In genomic region chr7:91887336-91888213, GRCh38 we compare ENCODE assay signal across 8 cellular contexts. TPM values are rescaled to one million over a fixed set of nuclear protein-coding genes. Genes with fewer than 3 reads are reported as not detected.
DNase-seq lines count a peak whose midpoint lies in the region; ATAC-seq, FAIRE-seq and TF ChIP-seq lines count a peak whose summit lies in the region.
"Not testable (repeated sequence)": the region's sequence is repeated elsewhere in the genome, so short reads cannot be mapped to it uniquely, and the experiment has no call there.

No MANE protein-coding gene starts in this region.

- no CpG with 5 or more reads among the region's 54 CpGs for WGBS in mesendoderm (ENCODE audit: extremely low coverage, insufficient coverage, low lambda C conversion rate)
- WGBS in spleen, 5 donors: 88 to 98% (median 92%) methylated on average over 10 to 54 of the region's 54 CpGs

- not testable (repeated sequence) for H3K27me3 Mint-ChIP-seq in endothelial cell (ENCODE audit: unreplicated experiment); glutamatergic neuron (ENCODE audit: unreplicated experiment); neural progenitor cell (ENCODE audit: insufficient read depth, low read depth)

- H4K8ac ChIP-seq in mesendoderm (ENCODE audit: low read depth, low read length): not testable (repeated sequence)

- TF ChIP-seq POLR2A in spleen (IDR thresholded peaks at IDR 0.05): not testable (repeated sequence)

- H2BK120ac ChIP-seq in mesendoderm (ENCODE audit: low read depth, low read length): not testable (repeated sequence)

- H3K4me1 Mint-ChIP-seq in endothelial cell (ENCODE audit: unreplicated experiment); glutamatergic neuron (ENCODE audit: low read depth, unreplicated experiment): not testable (repeated sequence)
- H3K4me1 Mint-ChIP-seq in neural progenitor cell: peaks cover 16% of the 10 kb centered on the region

- not testable (repeated sequence) for H2BK15ac ChIP-seq in mesendoderm (replicated peaks; ENCODE audit: low read depth)

- peak; percentile 29 for DNase-seq in DND-41
- not testable (repeated sequence) for DNase-seq in endothelial cell (ENCODE audit: low spot score); neural progenitor cell (ENCODE audit: low spot score)
- DNase-seq in glutamatergic neuron: peak; percentile 17
- DNase-seq in kidney: peak; percentile 49
- DNase-seq in mesendoderm: peak; percentile 15
- DNase-seq in posterior vena cava (ENCODE audit: low spot score): peak; percentile 79
- peak; percentile 64 for DNase-seq in spleen

- H3K56ac ChIP-seq in mesendoderm (ENCODE audit: low read length): not testable (repeated sequence)

- H3K4me3 ChIP-seq in DND-41 (ENCODE audit: low read depth in 1 of 2, low read length in 2 of 2); kidney (ENCODE audit: low read length in 2 of 2); mesendoderm (ENCODE audit: low read length); neural progenitor cell; spleen: not testable (repeated sequence)

- H3K4me1 ChIP-seq in DND-41 (ENCODE audit: insufficient read depth, low read length); kidney (ENCODE audit: control insufficient read depth in 1 of 2, insufficient read depth in 1 of 2, low read depth in 1 of 2, low read length in 2 of 2); mesendoderm (ENCODE audit: control insufficient read depth, low read depth, low read length); spleen: not testable (repeated sequence)
- peaks cover 33% of the 10 kb centered on the region for H3K4me1 ChIP-seq in neural progenitor cell

- intact Hi-C loops in kidney (cut with DNase I); posterior vena cava (cut with DNase I); spleen (cut with DNase I; ENCODE audit: low total_unique reads): not testable (repeated sequence)

- not testable (repeated sequence) for H2BK5ac ChIP-seq in mesendoderm (ENCODE audit: low read length)

- H3K4me3 Mint-ChIP-seq in endothelial cell (ENCODE audit: unreplicated experiment): peak overlapping the region; percentile 42
- H3K4me3 Mint-ChIP-seq in glutamatergic neuron (ENCODE audit: unreplicated experiment): not testable (repeated sequence)
- peak overlapping the region; percentile 68 for H3K4me3 Mint-ChIP-seq in neural progenitor cell

- H3K4me2 ChIP-seq in DND-41 (ENCODE audit: insufficient read depth, low read length); mesendoderm (ENCODE audit: low read length); neural progenitor cell: not testable (repeated sequence)

- not testable (repeated sequence) for H3K23ac ChIP-seq in mesendoderm (ENCODE audit: low read length)

- not testable (repeated sequence) for H3K9ac ChIP-seq in DND-41 (ENCODE audit: low read depth, low read length); kidney (ENCODE audit: low read length in 2 of 2); mesendoderm (ENCODE audit: low read length); neural progenitor cell

- H3K27me3 ChIP-seq in DND-41 (ENCODE audit: insufficient read depth, low read length, poor library complexity); mesendoderm (ENCODE audit: insufficient read depth, low read length, poor library complexity); neural progenitor cell; spleen (replicated peaks in 1 of 7): not testable (repeated sequence)

- H2AK5ac ChIP-seq in mesendoderm (ENCODE audit: low read length): not testable (repeated sequence)

- not testable (repeated sequence) for H3K36me3 ChIP-seq in DND-41 (ENCODE audit: insufficient read depth, low read length); kidney (ENCODE audit: control insufficient read depth in 1 of 2, insufficient read depth in 2 of 2, low read length in 2 of 2); mesendoderm (ENCODE audit: control insufficient read depth, insufficient read depth, low read length); neural progenitor cell; spleen

- not testable (repeated sequence) for H3K9me3 Mint-ChIP-seq in endothelial cell (ENCODE audit: unreplicated experiment)
- H3K9me3 Mint-ChIP-seq in glutamatergic neuron (ENCODE audit: unreplicated experiment) (peaks cover 19% of the 10 kb centered on the region), neural progenitor cell (peaks cover 32% of the 10 kb centered on the region)

- peaks cover 20% of the 10 kb centered on the region for H3F3A ChIP-seq in neural progenitor cell (ENCODE audit: low read depth)

- H4K5ac ChIP-seq in mesendoderm (ENCODE audit: low read length): not testable (repeated sequence)

- H3K9me3 ChIP-seq in DND-41 (ENCODE audit: insufficient read depth, low read length, severe bottlenecking) (peaks cover 11% of the 10 kb centered on the region), neural progenitor cell (ENCODE audit: low read depth) (peaks cover 15% of the 10 kb centered on the region), spleen (peaks cover 0 to 25% (median 0%) of the 10 kb centered on the region in 8 donors)
- H3K9me3 ChIP-seq in kidney (ENCODE audit: control insufficient read depth in 1 of 2, low read length in 2 of 2): not testable (repeated sequence)

- H3K27ac ChIP-seq in DND-41 (ENCODE audit: low read length); kidney (ENCODE audit: low read depth in 2 of 2, low read length in 2 of 2); mesendoderm (ENCODE audit: low read depth, low read length); neural progenitor cell; spleen: not testable (repeated sequence)

- not testable (repeated sequence) for H3K79me2 ChIP-seq in DND-41 (ENCODE audit: insufficient read depth, low read length); mesendoderm (ENCODE audit: control insufficient read depth, insufficient read depth, low read length); neural progenitor cell (ENCODE audit: low read depth)

- H3K27ac Mint-ChIP-seq in endothelial cell (ENCODE audit: unreplicated experiment); glutamatergic neuron (ENCODE audit: unreplicated experiment); neural progenitor cell: not testable (repeated sequence)

- H2AFZ ChIP-seq in DND-41 (ENCODE audit: low read depth, low read length); neural progenitor cell (replicated peaks): not testable (repeated sequence)

- not testable (repeated sequence) for FAIRE-seq in kidney (lab: Jason Lieb, UNC)

- H3K4ac ChIP-seq in mesendoderm (ENCODE audit: low read depth, low read length): not testable (repeated sequence)

- H3K36me3 Mint-ChIP-seq in endothelial cell (ENCODE audit: low read depth, unreplicated experiment); glutamatergic neuron (ENCODE audit: unreplicated experiment); neural progenitor cell: not testable (repeated sequence)

- not testable (repeated sequence) for H3K18ac ChIP-seq in mesendoderm (ENCODE audit: low read length)

- not testable (repeated sequence) for H4K20me1 ChIP-seq in DND-41 (ENCODE audit: insufficient read depth, low read length); neural progenitor cell (ENCODE audit: low read depth)

- TF ChIP-seq CTCF in DND-41 (IDR thresholded peaks at IDR 0.05; ENCODE audit: borderline replicate concordance, extremely low read depth, low read length, poor library complexity, severe bottlenecking); endothelial cell (IDR thresholded peaks at IDR 0.05; ENCODE audit: unreplicated experiment); glutamatergic neuron (IDR thresholded peaks at IDR 0.05; ENCODE audit: partially characterized antibody, unreplicated experiment); kidney (IDR thresholded peaks at IDR 0.05; ENCODE audit: borderline replicate concordance, extremely low read depth, insufficient read depth); neural progenitor cell (IDR thresholded peaks at IDR 0.05); spleen (IDR thresholded peaks at IDR 0.05 in 8 of 11, conservative IDR thresholded peaks at IDR 0.05 in 3 of 11): not testable (repeated sequence)

- not testable (repeated sequence) for H3K79me1 ChIP-seq in mesendoderm (ENCODE audit: low read length)

- not testable (repeated sequence) for ATAC-seq in DND-41 (ENCODE audit: insufficient read depth, low read depth)

RNA-seq across cellular contexts. Expression of gene MTERF1, which starts 7.1 kb away (rescaled TPM):
- total RNA-seq in endothelial cell (ENCODE audit: unreplicated experiment) (14.8 TPM), glutamatergic neuron (ENCODE audit: unreplicated experiment) (17.0 TPM), kidney (14.6 TPM), neural progenitor cell (ENCODE audit: low replicate concordance) (16.2 and 36.9 TPM in 2 replicates), posterior vena cava (10 to 100 TPM in 1 of 2 donors, 1 to 10 TPM in 1; 9.2 to 13.6 TPM), spleen (10 to 100 TPM; 13.0 to 20.1 (median 16.3) TPM)
- polyA plus RNA-seq in kidney (ENCODE audit: insufficient read depth, low read depth, low replicate concordance) (10.1 TPM), spleen (10 to 100 TPM; 11.6 to 12.1 (median 11.7) TPM)
- polyA plus RNA-seq in mesendoderm (2013, experiment 1 of 2): 12.0 TPM
- polyA plus RNA-seq in mesendoderm (2013, experiment 2 of 2): 12.5 TPM

RNA-seq across cellular contexts. Expression of gene AKAP9, which starts 53.1 kb away (rescaled TPM):
- total RNA-seq in endothelial cell (ENCODE audit: unreplicated experiment) (37.6 TPM), glutamatergic neuron (ENCODE audit: unreplicated experiment) (66.9 TPM), kidney (66.8 TPM), neural progenitor cell (ENCODE audit: low replicate concordance) (68.6 and 93.4 TPM in 2 replicates), posterior vena cava (10 to 100 TPM; 45.1 to 46.9 TPM), spleen (100 to 1,000 TPM in 1 of 7 donors, 10 to 100 TPM in 6; 61.8 to 100 (median 73.7) TPM)
- polyA plus RNA-seq in kidney (ENCODE audit: insufficient read depth, low read depth, low replicate concordance) (18.5 TPM), spleen (10 to 100 TPM in 2 of 3 donors, 1 to 10 TPM in 1; 7.5 to 13.2 (median 12.5) TPM)
- 9.3 TPM for polyA plus RNA-seq in mesendoderm (2013, experiment 1 of 2)
- polyA plus RNA-seq in mesendoderm (2013, experiment 2 of 2): 9.0 TPM
